In the genomic region with DNA sequence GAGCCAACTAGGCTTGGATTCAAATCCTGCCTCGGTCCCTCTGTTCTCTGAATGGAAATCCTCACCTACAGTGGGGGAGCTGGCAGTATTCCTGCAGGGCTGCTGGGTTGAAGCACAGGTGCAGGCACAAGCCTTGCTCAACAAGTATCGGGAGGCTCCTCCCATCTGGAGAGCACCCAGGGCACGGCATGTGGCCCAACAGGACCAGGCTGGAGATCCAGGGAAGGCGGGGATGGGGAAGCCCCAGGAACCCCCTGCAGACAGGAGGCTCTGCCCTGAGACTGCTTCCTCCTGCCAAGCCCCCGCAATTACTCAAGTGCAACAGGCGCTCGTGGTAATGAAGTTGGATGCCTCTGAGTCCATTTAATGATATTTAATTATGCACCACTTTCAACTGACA, we compare ENCODE assay signal across 24 cellular contexts.
"Had no signal": no experiment of that assay in that cellular context is flagged by ENCODE, and none has a peak within 500 bp of the region (broad histone marks: within the 10 kb centered on the region; RNA-seq: fewer than 3 reads in every experiment).

No MANE protein-coding gene starts in this region.

- H3K27me3 Mint-ChIP-seq: activated naive CD8-positive, alpha-beta T cell had no signal

- H3K9me3 Mint-ChIP-seq: activated T-cell treated with anti-CD3 and anti-CD28 coated beads, Interleukin-2, amount 50 U/mL, for 4 hours; activated T-helper 2 cell treated with anti-CD3 and anti-CD28 coated beads, Interferon-gamma antibody, Interleukin-2, Interleukin-4, amounts not matched to agents 10 μg/mL and 5 μg/mL and 100 μg/mL, durations not matched to agents 14 hours and 24 hours and 36 hours; neural progenitor cell had no signal

- H3K4me1 ChIP-seq: adrenal gland, ascending aorta, colonic mucosa, gastrocnemius medialis, left ventricle myocardium inferior, upper lobe of left lung had no signal

- H3K27me3 ChIP-seq: adrenal gland, ascending aorta, brain microvascular endothelial cell, colonic mucosa, dorsolateral prefrontal cortex, gastrocnemius medialis, neural progenitor cell, upper lobe of left lung had no signal

- H2AFZ ChIP-seq: neural progenitor cell had no signal

- H3K27ac ChIP-seq: adrenal gland, ascending aorta, brain microvascular endothelial cell, colonic mucosa, dorsolateral prefrontal cortex, esophagus squamous epithelium, gastrocnemius medialis, left ventricle myocardium inferior, neural progenitor cell, thoracic aorta, upper lobe of left lung had no signal

- H3K4me2 ChIP-seq: neural progenitor cell had no signal

- H3K4me3 Mint-ChIP-seq: activated naive CD8-positive, alpha-beta T cell; activated T-cell treated with anti-CD3 and anti-CD28 coated beads, Interleukin-2, amount 50 U/mL, for 4 hours; naive thymus-derived CD4-positive, alpha-beta T cell; neural progenitor cell had no signal

- H3K36me3 Mint-ChIP-seq: activated naive CD8-positive, alpha-beta T cell; naive thymus-derived CD4-positive, alpha-beta T cell; neural progenitor cell had no signal

- H3K36me3 ChIP-seq: adrenal gland, ascending aorta, brain microvascular endothelial cell, colonic mucosa, esophagus squamous epithelium, gastrocnemius medialis, left ventricle myocardium inferior, neural progenitor cell, thoracic aorta, upper lobe of left lung had no signal

- DNase-seq: activated CD4-positive, alpha-beta T cell treated with anti-CD3 and anti-CD28 coated beads for 4 hours; activated CD4-positive, alpha-beta T cell treated with anti-CD3 and anti-CD28 coated beads, Interleukin-2, amount 50 U/mL, for 48 hours; activated CD4-positive, CD25-positive, alpha-beta regulatory T cell; activated CD8-positive, alpha-beta memory T cell treated with anti-CD3 and anti-CD28 coated beads, Interleukin-2, amount 50 U/mL, for 48 hours; activated naive CD4-positive, alpha-beta T cell; activated T-cell treated with anti-CD3 and anti-CD28 coated beads, Interleukin-2, amount 50 U/mL, for 4 hours; adrenal gland; brain microvascular endothelial cell; colonic mucosa; esophagus squamous epithelium; gastrocnemius medialis; hippocampal formation; left ventricle myocardium inferior; naive thymus-derived CD4-positive, alpha-beta T cell; stimulated activated CD4-positive, alpha-beta T cell treated with anti-CD3 and anti-CD28 coated beads, Interleukin-4, amount 100 ng/mL, for 1 hour; stimulated activated naive CD4-positive, alpha-beta T cell treated with Interleukin-2 at 50 U/mL for 16 hours had no signal

- H3K27ac Mint-ChIP-seq: activated naive CD8-positive, alpha-beta T cell; activated T-helper 2 cell treated with anti-CD3 and anti-CD28 coated beads, Interferon-gamma antibody, Interleukin-2, Interleukin-4, amounts not matched to agents 10 μg/mL and 5 μg/mL and 100 μg/mL, durations not matched to agents 14 hours and 24 hours and 36 hours; naive thymus-derived CD4-positive, alpha-beta T cell; progenitor cell of endocrine pancreas had no signal

- H3K9me3 ChIP-seq: adrenal gland, ascending aorta, colonic mucosa, esophagus squamous epithelium, gastrocnemius medialis, left ventricle myocardium inferior, thoracic aorta, upper lobe of left lung had no signal

- ATAC-seq: activated T-cell treated with anti-CD3 and anti-CD28 coated beads, Interleukin-2, amount 50 U/mL, for 4 hours; gastrocnemius medialis; naive thymus-derived CD4-positive, alpha-beta T cell had no signal

- H3K4me3 ChIP-seq: adrenal gland, ascending aorta, colonic mucosa, dorsolateral prefrontal cortex, esophagus squamous epithelium, gastrocnemius medialis, left ventricle myocardium inferior, neural progenitor cell, thoracic aorta, upper lobe of left lung had no signal
